In genomic region chr3:110810356-110810755, GRCh38 we compare ENCODE assay signal across 1 cellular context.
TF ChIP-seq lines count a peak whose summit lies in the region.

No MANE protein-coding gene starts in this region.

TF ChIP-seq in HepG2, 621 proteins besides CTCF, POLR2A, EP300 and RAD21:
- TF ChIP-seq, protein P1, sequence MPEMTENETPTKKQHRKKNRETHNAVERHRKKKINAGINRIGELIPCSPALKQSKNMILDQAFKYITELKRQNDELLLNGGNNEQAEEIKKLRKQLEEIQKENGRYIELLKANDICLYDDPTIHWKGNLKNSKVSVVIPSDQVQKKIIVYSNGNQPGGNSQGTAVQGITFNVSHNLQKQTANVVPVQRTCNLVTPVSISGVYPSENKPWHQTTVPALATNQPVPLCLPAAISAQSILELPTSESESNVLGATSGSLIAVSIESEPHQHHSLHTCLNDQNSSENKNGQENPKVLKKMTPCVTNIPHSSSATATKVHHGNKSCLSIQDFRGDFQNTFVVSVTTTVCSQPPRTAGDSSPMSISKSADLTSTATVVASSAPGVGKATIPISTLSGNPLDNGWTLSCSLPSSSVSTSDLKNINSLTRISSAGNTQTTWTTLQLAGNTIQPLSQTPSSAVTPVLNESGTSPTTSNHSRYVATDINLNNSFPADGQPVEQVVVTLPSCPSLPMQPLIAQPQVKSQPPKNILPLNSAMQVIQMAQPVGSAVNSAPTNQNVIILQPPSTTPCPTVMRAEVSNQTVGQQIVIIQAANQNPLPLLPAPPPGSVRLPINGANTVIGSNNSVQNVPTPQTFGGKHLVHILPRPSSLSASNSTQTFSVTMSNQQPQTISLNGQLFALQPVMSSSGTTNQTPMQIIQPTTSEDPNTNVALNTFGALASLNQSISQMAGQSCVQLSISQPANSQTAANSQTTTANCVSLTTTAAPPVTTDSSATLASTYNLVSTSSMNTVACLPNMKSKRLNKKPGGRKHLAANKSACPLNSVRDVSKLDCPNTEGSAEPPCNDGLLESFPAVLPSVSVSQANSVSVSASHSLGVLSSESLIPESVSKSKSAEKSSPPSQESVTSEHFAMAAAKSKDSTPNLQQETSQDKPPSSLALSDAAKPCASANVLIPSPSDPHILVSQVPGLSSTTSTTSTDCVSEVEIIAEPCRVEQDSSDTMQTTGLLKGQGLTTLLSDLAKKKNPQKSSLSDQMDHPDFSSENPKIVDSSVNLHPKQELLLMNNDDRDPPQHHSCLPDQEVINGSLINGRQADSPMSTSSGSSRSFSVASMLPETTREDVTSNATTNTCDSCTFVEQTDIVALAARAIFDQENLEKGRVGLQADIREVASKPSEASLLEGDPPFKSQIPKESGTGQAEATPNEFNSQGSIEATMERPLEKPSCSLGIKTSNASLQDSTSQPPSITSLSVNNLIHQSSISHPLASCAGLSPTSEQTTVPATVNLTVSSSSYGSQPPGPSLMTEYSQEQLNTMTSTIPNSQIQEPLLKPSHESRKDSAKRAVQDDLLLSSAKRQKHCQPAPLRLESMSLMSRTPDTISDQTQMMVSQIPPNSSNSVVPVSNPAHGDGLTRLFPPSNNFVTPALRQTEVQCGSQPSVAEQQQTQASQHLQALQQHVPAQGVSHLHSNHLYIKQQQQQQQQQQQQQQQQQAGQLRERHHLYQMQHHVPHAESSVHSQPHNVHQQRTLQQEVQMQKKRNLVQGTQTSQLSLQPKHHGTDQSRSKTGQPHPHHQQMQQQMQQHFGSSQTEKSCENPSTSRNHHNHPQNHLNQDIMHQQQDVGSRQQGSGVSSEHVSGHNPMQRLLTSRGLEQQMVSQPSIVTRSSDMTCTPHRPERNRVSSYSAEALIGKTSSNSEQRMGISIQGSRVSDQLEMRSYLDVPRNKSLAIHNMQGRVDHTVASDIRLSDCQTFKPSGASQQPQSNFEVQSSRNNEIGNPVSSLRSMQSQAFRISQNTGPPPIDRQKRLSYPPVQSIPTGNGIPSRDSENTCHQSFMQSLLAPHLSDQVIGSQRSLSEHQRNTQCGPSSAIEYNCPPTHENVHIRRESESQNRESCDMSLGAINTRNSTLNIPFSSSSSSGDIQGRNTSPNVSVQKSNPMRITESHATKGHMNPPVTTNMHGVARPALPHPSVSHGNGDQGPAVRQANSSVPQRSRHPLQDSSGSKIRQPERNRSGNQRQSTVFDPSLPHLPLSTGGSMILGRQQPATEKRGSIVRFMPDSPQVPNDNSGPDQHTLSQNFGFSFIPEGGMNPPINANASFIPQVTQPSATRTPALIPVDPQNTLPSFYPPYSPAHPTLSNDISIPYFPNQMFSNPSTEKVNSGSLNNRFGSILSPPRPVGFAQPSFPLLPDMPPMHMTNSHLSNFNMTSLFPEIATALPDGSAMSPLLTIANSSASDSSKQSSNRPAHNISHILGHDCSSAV (CRISPR knock-in tag; IDR thresholded peaks at IDR 0.05; ENCODE audit: borderline replicate concordance): no peak
- TF ChIP-seq RELA (CRISPR knock-in tag; IDR thresholded peaks at IDR 0.05): no peak
- TF ChIP-seq CBX1 (IDR thresholded peaks at IDR 0.05; ENCODE audit: low read depth): no peak
- no peak for TF ChIP-seq SRSF9 (IDR thresholded peaks at IDR 0.05; ENCODE audit: borderline replicate concordance, insufficient read depth, low read depth, low read length, poor library complexity, severe bottlenecking)
- no peak for TF ChIP-seq GMEB1 (CRISPR knock-in tag; IDR thresholded peaks at IDR 0.05; ENCODE audit: borderline replicate concordance)
- TF ChIP-seq GZF1 (CRISPR knock-in tag; IDR thresholded peaks at IDR 0.05): no peak
- TF ChIP-seq TCF7L2 (IDR thresholded peaks at IDR 0.05; ENCODE audit: low read depth, low read length): no peak
- TF ChIP-seq, protein P2, sequence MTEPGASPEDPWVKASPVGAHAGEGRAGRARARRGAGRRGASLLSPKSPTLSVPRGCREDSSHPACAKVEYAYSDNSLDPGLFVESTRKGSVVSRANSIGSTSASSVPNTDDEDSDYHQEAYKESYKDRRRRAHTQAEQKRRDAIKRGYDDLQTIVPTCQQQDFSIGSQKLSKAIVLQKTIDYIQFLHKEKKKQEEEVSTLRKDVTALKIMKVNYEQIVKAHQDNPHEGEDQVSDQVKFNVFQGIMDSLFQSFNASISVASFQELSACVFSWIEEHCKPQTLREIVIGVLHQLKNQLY (CRISPR knock-in tag; IDR thresholded peaks at IDR 0.05): no peak
- TF ChIP-seq ZC3H13 (CRISPR knock-in tag; IDR thresholded peaks at IDR 0.05): no peak
